9 cellular contexts compared by ENCODE assay signal in the genomic region with DNA sequence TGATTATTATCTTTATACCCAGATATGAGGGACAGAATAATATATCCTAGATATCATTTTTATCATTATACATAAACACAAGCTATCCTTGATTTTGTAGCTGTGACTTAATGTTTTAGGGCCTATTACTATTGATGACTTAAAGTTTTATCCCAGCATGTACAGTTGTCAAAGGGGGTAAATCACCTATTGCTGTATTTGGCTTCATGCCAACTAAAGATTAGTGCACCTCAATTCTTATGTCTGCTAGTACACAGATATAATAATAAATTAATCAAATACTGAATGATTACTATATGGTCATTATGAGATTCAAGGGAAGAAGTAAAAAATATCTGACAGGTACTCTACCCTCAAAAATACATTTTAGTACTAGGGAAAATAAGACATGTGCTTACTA.
"Had no signal": no experiment of that assay in that cellular context is flagged by ENCODE, and none has a peak within 500 bp of the region (broad histone marks: within the 10 kb centered on the region; RNA-seq: fewer than 3 reads in every experiment).

No MANE protein-coding gene starts in this region.

- H3K9me3 ChIP-seq: HAP-1 had no signal

- ATAC-seq: HCT116 had no signal

- H3K9ac ChIP-seq: GM23248 had no signal

- H3K36me3 ChIP-seq: HAP-1 had no signal

- H3K4me3 ChIP-seq: GM23248, HAP-1 had no signal

- H3K27ac ChIP-seq: GM23248, HL-60 had no signal

- DNase-seq: GM23248, GOT3, H7, HFFc6, IMR-90, KG1 had no signal

- H2AFZ ChIP-seq: GM23248 had no signal

- H3K4me1 ChIP-seq: HAP-1 had no signal
